ENCODE assay signal across 11 cellular contexts in genomic region chr3:50632450-50632849, GRCh38. TPM values are rescaled to one million over a fixed set of nuclear protein-coding genes. Genes with fewer than 3 reads are reported as not detected.
DNase-seq lines count a peak whose midpoint lies in the region; ATAC-seq and TF ChIP-seq lines count a peak whose summit lies in the region.
"Had no signal": no experiment of that assay in that cellular context is flagged by ENCODE, and none has a peak within 500 bp of the region (broad histone marks: within the 10 kb centered on the region; RNA-seq: fewer than 3 reads in every experiment).

No MANE protein-coding gene starts in this region.

- no peak for TF ChIP-seq CTCF in gastrocnemius medialis (IDR thresholded peaks at IDR 0.05 in 4 of 5, conservative IDR thresholded peaks at IDR 0.05 in 1 of 5)

- no peak for DNase-seq in activated CD4-positive, alpha-beta T cell treated with anti-CD3 and anti-CD28 coated beads for 36 hours
- DNase-seq in activated CD4-positive, alpha-beta T cell treated with anti-CD3 and anti-CD28 coated beads, Interleukin-2, amount 50 U/mL, for 4 hours: no peak
- DNase-seq in MV-4-11 (lab: John Stamatoyannopoulos, UW) (peak; percentile 77), gastrocnemius medialis (no peak), NCI-H748 treated with DMSO at 0.1 percent for 48 hours (lab: John Stamatoyannopoulos, UW) (no peak), DMS53 (lab: John Stamatoyannopoulos, UW) (no peak), GM19238 (ENCODE audit: insufficient read length, low spot score) (no peak)
- no peak for DNase-seq in activated T-cell treated with anti-CD3 and anti-CD28 coated beads, Interleukin-2, amount 50 U/mL, for 72 hours

- H3K36me3 ChIP-seq in gastrocnemius medialis: no peaks in the 10 kb centered on the region

- H3K27ac Mint-ChIP-seq in activated CD4-positive, alpha-beta T cell treated with anti-CD3 and anti-CD28 coated beads for 36 hours: peak overlapping the region; percentile 78
- H3K27ac Mint-ChIP-seq in activated T-cell treated with anti-CD3 and anti-CD28 coated beads, Interleukin-2, amount 50 U/mL, for 72 hours: peak overlapping the region; percentile 97

- no peak overlapping the region for H3K4me3 ChIP-seq in gastrocnemius medialis
- H3K4me3 ChIP-seq: A549, lung had no signal

- no peaks in the 10 kb centered on the region for H3K27me3 ChIP-seq in gastrocnemius medialis

- peaks cover 34 to 68% of the 10 kb centered on the region in 2 donors for H3K4me1 ChIP-seq in gastrocnemius medialis

- no peak for TF ChIP-seq POLR2A in gastrocnemius medialis (IDR thresholded peaks at IDR 0.05)

- no peaks in the 10 kb centered on the region for H3K9me3 Mint-ChIP-seq in activated CD4-positive, alpha-beta T cell treated with anti-CD3 and anti-CD28 coated beads for 36 hours (ENCODE audit: low read depth)
- H3K9me3 Mint-ChIP-seq in activated T-cell treated with anti-CD3 and anti-CD28 coated beads, Interleukin-2, amount 50 U/mL, for 72 hours: no peaks in the 10 kb centered on the region

- peaks cover 50% of the 10 kb centered on the region for H3K36me3 Mint-ChIP-seq in activated CD4-positive, alpha-beta T cell treated with anti-CD3 and anti-CD28 coated beads for 36 hours (ENCODE audit: low read depth)
- peaks cover 2 to 17% of the 10 kb centered on the region in 2 donors for H3K36me3 Mint-ChIP-seq in activated T-cell treated with anti-CD3 and anti-CD28 coated beads, Interleukin-2, amount 50 U/mL, for 72 hours (ENCODE audit: insufficient read depth in 2 of 2)

- CTCF ChIA-PET in activated CD4-positive, alpha-beta T cell treated with anti-CD3 and anti-CD28 coated beads for 36 hours (lab: Charles Lee): interaction anchor here (0.6 to 1.9 kb wide), 8 partner anchors 9 to 751 kb away, joined by 3 to 9 read pairs (median 4); partner anchors contain the start of gene MAPKAPK3

- ATAC-seq in activated CD4-positive, alpha-beta T cell treated with anti-CD3 and anti-CD28 coated beads for 36 hours: peak; percentile 50
- peak; percentile 46 to 66 for ATAC-seq in activated T-cell treated with anti-CD3 and anti-CD28 coated beads, Interleukin-2, amount 50 U/mL, for 72 hours (replicated peaks in 1 of 2)
- ATAC-seq in gastrocnemius medialis: no peak
- ATAC-seq: A549, Panc1 had no signal

- H3K27me3 Mint-ChIP-seq in activated CD4-positive, alpha-beta T cell treated with anti-CD3 and anti-CD28 coated beads for 36 hours: no peaks in the 10 kb centered on the region
- no peaks in the 10 kb centered on the region for H3K27me3 Mint-ChIP-seq in activated T-cell treated with anti-CD3 and anti-CD28 coated beads, Interleukin-2, amount 50 U/mL, for 72 hours (ENCODE audit: low read depth)

- intact Hi-C loops in activated CD4-positive, alpha-beta T cell treated with anti-CD3 and anti-CD28 coated beads for 36 hours (cut with DNase I, micrococcal nuclease): loop anchor here in 1 of 2 experiments (1.0 kb wide), 1 partner anchor 16 kb away; no protein-coding TSS in a partner anchor
- intact Hi-C loops in gastrocnemius medialis (cut with DNase I; ENCODE audit: low total_unique reads): no loop called here

- peaks cover 87% of the 10 kb centered on the region for H3K4me1 Mint-ChIP-seq in activated CD4-positive, alpha-beta T cell treated with anti-CD3 and anti-CD28 coated beads for 36 hours
- peaks cover 94% of the 10 kb centered on the region for H3K4me1 Mint-ChIP-seq in activated T-cell treated with anti-CD3 and anti-CD28 coated beads, Interleukin-2, amount 50 U/mL, for 72 hours (ENCODE audit: low read depth)

- POLR2A ChIA-PET in activated CD4-positive, alpha-beta T cell treated with anti-CD3 and anti-CD28 coated beads for 36 hours (lab: Charles Lee): interaction anchor here (1.0 kb wide), 1 partner anchor 30 kb away, joined by 3 read pairs; no protein-coding TSS in a partner anchor

- in situ Hi-C loops in gastrocnemius medialis (cut with MboI; ENCODE audit: low sequenced_read_pairs in 4 of 4): no loop called here

- no peak overlapping the region for H3K4me3 Mint-ChIP-seq in activated CD4-positive, alpha-beta T cell treated with anti-CD3 and anti-CD28 coated beads for 36 hours
- H3K4me3 Mint-ChIP-seq in activated T-cell treated with anti-CD3 and anti-CD28 coated beads, Interleukin-2, amount 50 U/mL, for 72 hours: peak overlapping the region; percentile 26 to 78

- peak overlapping the region; percentile 96 to 98 (median 98) for H3K27ac ChIP-seq in gastrocnemius medialis
- H3K27ac ChIP-seq: A549 had no signal

- no peaks in the 10 kb centered on the region for H3K9me3 ChIP-seq in gastrocnemius medialis
- H3K9me3 ChIP-seq: A549 had no signal

RNA-seq across cellular contexts. Expression of gene MAPKAPK3, which starts 15.5 kb away (rescaled TPM):
- total RNA-seq in activated CD4-positive, alpha-beta T cell treated with anti-CD3 and anti-CD28 coated beads for 36 hours: 100 to 1,000 TPM; 178 to 218 TPM
- total RNA-seq in activated T-cell treated with anti-CD3 and anti-CD28 coated beads, Interleukin-2, amount 50 U/mL, for 72 hours: 100 to 1,000 TPM; 116 to 129 TPM
- 100 to 1,000 TPM; 235 to 466 (median 387) TPM for total RNA-seq in gastrocnemius medialis

RNA-seq across cellular contexts. Expression of gene CISH, which starts 20.9 kb away (rescaled TPM):
- 100 to 1,000 TPM; 265 to 269 TPM for total RNA-seq in activated CD4-positive, alpha-beta T cell treated with anti-CD3 and anti-CD28 coated beads for 36 hours
- total RNA-seq in activated T-cell treated with anti-CD3 and anti-CD28 coated beads, Interleukin-2, amount 50 U/mL, for 72 hours: 100 to 1,000 TPM; 242 to 271 TPM
- 10 to 100 TPM in 2 of 4 donors, 1 to 10 TPM in 2; 3.3 to 50.5 (median 20.3) TPM for total RNA-seq in gastrocnemius medialis

RNA-seq across cellular contexts. Expression of gene DOCK3, which starts 42.3 kb away (rescaled TPM):
- 1 to 10 TPM; 2.5 to 2.6 TPM for total RNA-seq in activated CD4-positive, alpha-beta T cell treated with anti-CD3 and anti-CD28 coated beads for 36 hours
- 1 to 10 TPM; 7.2 to 9.7 TPM for total RNA-seq in activated T-cell treated with anti-CD3 and anti-CD28 coated beads, Interleukin-2, amount 50 U/mL, for 72 hours
- total RNA-seq in gastrocnemius medialis: 1 to 10 TPM in 1 of 4 donors, under 1 TPM in 3; 0.61 to 3.1 (median 0.73) TPM

Comparison
In these comparisons a context has a peak if more than half of its experiments do, and no peak if none do; other contexts are left out.
1. ATAC-seq: peak in activated CD4-positive, alpha-beta T cell treated with anti-CD3 and anti-CD28 coated beads for 36 hours (single experiment) and activated T-cell treated with anti-CD3 and anti-CD28 coated beads, Interleukin-2, amount 50 U/mL, for 72 hours (2 of 2); none in gastrocnemius medialis (0 of 2).
2. RNA of gene CISH, which starts 20.9 kb away (total RNA-seq): 242 to 271 TPM in activated T-cell treated with anti-CD3 and anti-CD28 coated beads, Interleukin-2, amount 50 U/mL, for 72 hours and 265 to 269 TPM in activated CD4-positive, alpha-beta T cell treated with anti-CD3 and anti-CD28 coated beads for 36 hours; 3.3 to 50.5 TPM in gastrocnemius medialis; every median in the first group is over 4 times any median in the second.